In genomic region chr4:148442830-148443549, GRCh38 we compare ENCODE assay signal across 8 cellular contexts. TPM values are rescaled to one million over a fixed set of nuclear protein-coding genes. Genes with fewer than 3 reads are reported as not detected.
DNase-seq lines count a peak whose midpoint lies in the region; ATAC-seq and TF ChIP-seq lines count a peak whose summit lies in the region.

No MANE protein-coding gene starts in this region.

- no peaks in the 10 kb centered on the region for H3K36me3 Mint-ChIP-seq in activated naive CD8-positive, alpha-beta T cell treated with anti-CD3 and anti-CD28 coated beads, Interleukin-2, amount 50 U/mL, for 24 hours (ENCODE audit: low read depth)

- peak overlapping the region; percentile 92 for H2AFZ ChIP-seq in hepatocyte

- H4K20me1 ChIP-seq in hepatocyte (ENCODE audit: insufficient read depth, poor library complexity, severe bottlenecking) = no peaks in the 10 kb centered on the region

- no peak for TF ChIP-seq CTCF in hepatocyte (IDR thresholded peaks at IDR 0.05; ENCODE audit: poor library complexity)

- H3K4me3 ChIP-seq in hepatocyte (peak overlapping the region; percentile 78), skeletal muscle satellite cell (ENCODE audit: low read length) (peak overlapping the region; percentile 89)

- H3K27me3 ChIP-seq in hepatocyte (peaks cover 60% of the 10 kb centered on the region), skeletal muscle satellite cell (ENCODE audit: control insufficient read depth, insufficient read depth, low read length) (peaks cover 36% of the 10 kb centered on the region)

- H3K27me3 Mint-ChIP-seq in activated naive CD8-positive, alpha-beta T cell treated with anti-CD3 and anti-CD28 coated beads, Interleukin-2, amount 50 U/mL, for 24 hours = peaks cover 4% of the 10 kb centered on the region

- H3K4me2 ChIP-seq in hepatocyte = peak overlapping the region; percentile 94
- H3K4me2 ChIP-seq in skeletal muscle satellite cell (ENCODE audit: low read length) = peak overlapping the region; percentile 96

- WGBS in hepatocyte (ENCODE audit: low lambda C conversion rate, missing lambda C conversion rate) = 2% methylated on average over 26 of the region's 31 CpGs

- H3K9me3 Mint-ChIP-seq in activated naive CD8-positive, alpha-beta T cell treated with anti-CD3 and anti-CD28 coated beads, Interleukin-2, amount 50 U/mL, for 24 hours = no peaks in the 10 kb centered on the region

- peaks cover 3% of the 10 kb centered on the region for H3K79me2 ChIP-seq in hepatocyte

- peak overlapping the region; percentile 64 for H3K27ac ChIP-seq in hepatocyte

- peaks cover 52% of the 10 kb centered on the region for H3K4me1 Mint-ChIP-seq in activated naive CD8-positive, alpha-beta T cell treated with anti-CD3 and anti-CD28 coated beads, Interleukin-2, amount 50 U/mL, for 24 hours

- H3K9ac ChIP-seq in skeletal muscle satellite cell (ENCODE audit: low read depth, low read length) = peak overlapping the region; percentile 72

- peak overlapping the region; percentile 94 for H3K4me3 Mint-ChIP-seq in activated naive CD8-positive, alpha-beta T cell treated with anti-CD3 and anti-CD28 coated beads, Interleukin-2, amount 50 U/mL, for 24 hours

- H3K4me1 ChIP-seq in hepatocyte (ENCODE audit: insufficient read depth) (no peaks in the 10 kb centered on the region), skeletal muscle satellite cell (ENCODE audit: control insufficient read depth, insufficient read depth, low read length) (peaks cover 19% of the 10 kb centered on the region)

- no peaks in the 10 kb centered on the region for H3K36me3 ChIP-seq in hepatocyte (replicated peaks; ENCODE audit: insufficient read depth, low read depth)
- H3K36me3 ChIP-seq in skeletal muscle satellite cell (ENCODE audit: insufficient read depth, low read length) = no peaks in the 10 kb centered on the region

- no peaks in the 10 kb centered on the region for H3K9me2 ChIP-seq in hepatocyte (replicated peaks; ENCODE audit: insufficient read depth)

- peak; percentile 3 for ATAC-seq in HG03460 (IDR thresholded peaks at IDR 0.05; ENCODE audit: unreplicated experiment)
- no peak for ATAC-seq in activated naive CD8-positive, alpha-beta T cell treated with anti-CD3 and anti-CD28 coated beads, Interleukin-2, amount 50 U/mL, for 24 hours
- ATAC-seq in GM18873 (IDR thresholded peaks at IDR 0.05; ENCODE audit: low FRiP score, unreplicated experiment) = no peak

- H3K27ac Mint-ChIP-seq in activated naive CD8-positive, alpha-beta T cell treated with anti-CD3 and anti-CD28 coated beads, Interleukin-2, amount 50 U/mL, for 24 hours = peak overlapping the region; percentile 84

- no peaks in the 10 kb centered on the region for H3K9me3 ChIP-seq in hepatocyte (ENCODE audit: low read depth)
- H3K9me3 ChIP-seq in skeletal muscle satellite cell (replicated peaks; ENCODE audit: low read length) = no peaks in the 10 kb centered on the region

- peak; percentile 4 for DNase-seq in stimulated activated CD8-positive, alpha-beta memory T cell treated with anti-CD3 and anti-CD28 coated beads, Interleukin-7, amount 100 ng/mL, for 24 hours (ENCODE audit: low read depth)
- no peak for DNase-seq in stimulated activated CD8-positive, alpha-beta memory T cell treated with anti-CD3 and anti-CD28 coated beads, Interleukin-4, amount 100 ng/mL, for 48 hours
- no peak for DNase-seq in activated naive CD8-positive, alpha-beta T cell treated with anti-CD3 and anti-CD28 coated beads, Interleukin-2, amount 50 U/mL, for 24 hours
- DNase-seq in hepatocyte (ENCODE audit: low spot score) (no peak), NCI-H2081 (lab: John Stamatoyannopoulos, UW) (no peak)

RNA-seq across cellular contexts. Expression of gene NR3C2, which starts 0.8 kb away (rescaled TPM):
- 7.1 and 8.7 TPM in 2 replicates for total RNA-seq in hepatocyte
- polyA plus RNA-seq in hepatocyte = 2.3 and 2.4 TPM in 2 replicates
- total RNA-seq in skeletal muscle satellite cell (2012; rRNA removed) = 0.25 and 0.44 TPM in 2 replicates
